ENCODE assay signal across 14 cellular contexts in the genomic region with DNA sequence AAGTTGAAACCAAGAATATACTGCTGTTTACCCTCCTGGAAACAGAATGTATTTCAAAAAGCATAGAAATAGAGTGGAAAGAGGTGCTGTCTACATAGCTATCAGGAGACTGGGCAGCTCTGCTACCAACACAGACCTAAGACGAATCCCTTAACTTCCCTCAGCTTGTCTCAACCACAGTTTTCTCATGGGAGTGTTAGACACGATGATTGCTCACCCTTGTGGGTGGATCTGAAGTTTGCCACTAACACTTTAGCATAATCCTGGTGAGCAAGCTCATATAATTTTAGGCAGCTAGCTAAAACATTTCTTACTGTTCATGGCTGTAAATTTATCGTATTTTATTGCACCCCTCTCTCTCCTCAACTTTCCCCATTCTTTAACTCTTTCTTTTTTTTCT. TPM values are rescaled to one million over a fixed set of nuclear protein-coding genes. Genes with fewer than 3 reads are reported as not detected.
DNase-seq lines count a peak whose midpoint lies in the region; ATAC-seq and TF ChIP-seq lines count a peak whose summit lies in the region.
"Had no signal": no experiment of that assay in that cellular context is flagged by ENCODE, and none has a peak within 500 bp of the region (broad histone marks: within the 10 kb centered on the region; RNA-seq: fewer than 3 reads in every experiment).

No MANE protein-coding gene starts in this region.

- intact Hi-C loops in esophagus muscularis mucosa (cut with DNase I) = no loop called here

- peaks cover 23% of the 10 kb centered on the region for H3K4me1 Mint-ChIP-seq in osteocyte (ENCODE audit: unreplicated experiment)

- H3K27me3 ChIP-seq in esophagus muscularis mucosa = no peaks in the 10 kb centered on the region
- H3K27me3 ChIP-seq in effector memory CD4-positive, alpha-beta T cell (replicated peaks; ENCODE audit: control insufficient read depth, insufficient read depth, low read length, poor library complexity, severe bottlenecking) = no peaks in the 10 kb centered on the region

- WGBS in esophagus muscularis mucosa = 64% methylated on average over 3 of the region's 3 CpGs

- no peak for TF ChIP-seq POLR2A in esophagus muscularis mucosa (IDR thresholded peaks at IDR 0.05; ENCODE audit: low read depth)

- H3K27me3 Mint-ChIP-seq in osteocyte (ENCODE audit: unreplicated experiment) = no peaks in the 10 kb centered on the region
- H3K27me3 Mint-ChIP-seq: activated CD4-positive, alpha-beta T cell treated with anti-CD3 and anti-CD28 coated beads, Interleukin-2, amount 10 ng/mL, durations not matched to agents 24 days and 14 days; dendritic cell treated with granulocyte-macrophage colony-stimulating factor and Interleukin-4, amounts not matched to agents 40 ng/mL and 50 ng/mL, for 4 days had no signal

- TF ChIP-seq EP300 in esophagus muscularis mucosa (IDR thresholded peaks at IDR 0.05) = no peak

- H3K27ac Mint-ChIP-seq in osteocyte (ENCODE audit: unreplicated experiment) = peak overlapping the region; percentile 62
- H3K27ac Mint-ChIP-seq: activated CD4-positive, alpha-beta T cell treated with anti-CD3 and anti-CD28 coated beads, Interleukin-2, amount 10 ng/mL, durations not matched to agents 24 days and 14 days; dendritic cell treated with granulocyte-macrophage colony-stimulating factor and Interleukin-4, amounts not matched to agents 40 ng/mL and 50 ng/mL, for 4 days had no signal

- H3K4me3 Mint-ChIP-seq in osteocyte (ENCODE audit: unreplicated experiment) = no peak overlapping the region
- H3K4me3 Mint-ChIP-seq: activated CD4-positive, alpha-beta T cell treated with anti-CD3 and anti-CD28 coated beads, Interleukin-2, amount 10 ng/mL, durations not matched to agents 24 days and 14 days; dendritic cell treated with granulocyte-macrophage colony-stimulating factor and Interleukin-4, amounts not matched to agents 40 ng/mL and 50 ng/mL, for 4 days had no signal

- H3K36me3 Mint-ChIP-seq in osteocyte (ENCODE audit: unreplicated experiment) = peaks cover 18% of the 10 kb centered on the region

- DNase-seq in EL (peak; percentile 62), NCI-H226 (peak; percentile 14), osteocyte (ENCODE audit: extremely low spot score, unreplicated experiment) (no peak), esophagus muscularis mucosa (ENCODE audit: extremely low spot score) (no peak)
- no peak for DNase-seq in effector memory CD4-positive, alpha-beta T cell
- DNase-seq: activated CD4-positive, alpha-beta T cell treated with anti-CD3 and anti-CD28 coated beads, Interleukin-2, amount 10 ng/mL, durations not matched to agents 24 days and 14 days; activated effector memory CD4-positive, alpha-beta T cell treated with Interleukin-2 at 50 U/mL for 16 hours; NCI-H1105 treated with DMSO at 0.1 percent for 48 hours; NCI-H82 had no signal

- no peaks in the 10 kb centered on the region for H3K9me3 ChIP-seq in esophagus muscularis mucosa
- no peaks in the 10 kb centered on the region for H3K9me3 ChIP-seq in effector memory CD4-positive, alpha-beta T cell (ENCODE audit: control insufficient read depth, low read length)

- no peaks in the 10 kb centered on the region for H3K36me3 ChIP-seq in esophagus muscularis mucosa
- H3K36me3 ChIP-seq in effector memory CD4-positive, alpha-beta T cell (ENCODE audit: control insufficient read depth, insufficient read depth, low read length) = no peaks in the 10 kb centered on the region

- no peaks in the 10 kb centered on the region for H3K9me3 Mint-ChIP-seq in osteocyte (ENCODE audit: unreplicated experiment)
- H3K9me3 Mint-ChIP-seq: activated CD4-positive, alpha-beta T cell treated with anti-CD3 and anti-CD28 coated beads, Interleukin-2, amount 10 ng/mL, durations not matched to agents 24 days and 14 days; dendritic cell treated with granulocyte-macrophage colony-stimulating factor and Interleukin-4, amounts not matched to agents 40 ng/mL and 50 ng/mL, for 4 days had no signal

- ATAC-seq in esophagus mucosa (peak; percentile 49), GM19328 (IDR thresholded peaks at IDR 0.05; ENCODE audit: unreplicated experiment) (no peak), HG02678 (IDR thresholded peaks at IDR 0.05; ENCODE audit: unreplicated experiment) (no peak)

- TF ChIP-seq CTCF in osteocyte (IDR thresholded peaks at IDR 0.05) (peak; percentile 39), esophagus muscularis mucosa (IDR thresholded peaks at IDR 0.05) (no peak)

- no peak overlapping the region for H3K27ac ChIP-seq in esophagus muscularis mucosa (replicated peaks in 1 of 4)
- no peak overlapping the region for H3K27ac ChIP-seq in effector memory CD4-positive, alpha-beta T cell (ENCODE audit: insufficient read depth, low read length, poor library complexity, severe bottlenecking)
- H3K27ac ChIP-seq: HL-60 had no signal

- no peak overlapping the region for H3K4me3 ChIP-seq in esophagus muscularis mucosa
- H3K4me3 ChIP-seq in effector memory CD4-positive, alpha-beta T cell (ENCODE audit: insufficient read depth, low read depth, low read length, poor library complexity, severe bottlenecking) = no peak overlapping the region

- no peaks in the 10 kb centered on the region for H3K4me1 ChIP-seq in esophagus muscularis mucosa
- no peaks in the 10 kb centered on the region for H3K4me1 ChIP-seq in effector memory CD4-positive, alpha-beta T cell (ENCODE audit: control insufficient read depth, insufficient read depth, low read length, poor library complexity, severe bottlenecking)

RNA-seq across cellular contexts. Expression of gene C12orf75, which starts 38.5 kb away (rescaled TPM):
- total RNA-seq in esophagus mucosa = 49.7 TPM
- 157 and 169 TPM in 2 replicates for total RNA-seq in osteocyte
- total RNA-seq in esophagus muscularis mucosa = 1 to 10 TPM in 3 of 4 donors, under 1 TPM in 1; 0.83 to 3.1 (median 2.8) TPM

Comparison
In these comparisons a context has a peak if more than half of its experiments do, and no peak if none do; other contexts are left out.
1. DNase-seq: peak in EL (single experiment) and NCI-H226 (single experiment); none in osteocyte (single experiment), esophagus muscularis mucosa (single experiment) and effector memory CD4-positive, alpha-beta T cell (0 of 3).
2. RNA of gene C12orf75, which starts 38.5 kb away (total RNA-seq): 157 to 169 TPM in osteocyte and 49.7 TPM in esophagus mucosa (single experiment); 0.83 to 3.1 TPM in esophagus muscularis mucosa; every median in the first group is over 10 times any median in the second.